Comparison of ENCODE assay signal across 13 cellular contexts in the genomic region with DNA sequence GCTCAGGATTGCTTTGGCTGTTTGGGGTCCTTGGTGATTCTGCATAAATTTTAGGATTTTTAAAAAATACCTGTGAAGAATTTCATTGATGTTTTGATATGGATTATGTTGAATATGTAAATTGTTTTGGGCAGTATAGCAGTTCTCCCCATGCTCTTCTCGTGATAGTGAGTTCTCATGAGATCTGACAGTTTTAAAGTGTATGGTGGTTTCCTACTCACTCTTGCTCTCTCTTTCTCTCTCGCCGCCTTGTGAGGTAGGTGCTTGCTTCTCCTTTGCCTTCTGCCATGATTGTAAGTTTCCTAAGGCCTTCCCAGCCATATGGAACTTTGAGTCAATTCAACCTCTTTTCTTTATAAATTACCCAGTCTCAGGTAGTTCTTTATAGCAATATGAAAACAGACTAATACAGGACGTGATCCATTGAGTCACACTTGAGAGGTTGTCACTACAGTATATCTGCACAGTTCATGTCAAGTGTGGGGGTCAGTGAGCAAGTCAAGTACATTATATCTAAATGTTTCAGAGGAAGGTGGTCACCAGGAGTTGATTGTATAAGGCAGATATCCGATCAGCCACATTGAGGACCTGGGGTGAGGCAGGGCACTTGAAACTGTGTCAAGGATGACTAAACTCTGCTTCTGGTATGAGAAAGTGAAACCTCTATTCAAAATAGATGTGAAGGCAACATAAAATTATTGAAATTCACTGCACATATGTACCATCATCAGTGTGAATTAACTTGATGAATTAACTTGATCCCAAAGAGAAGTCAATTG.
DNase-seq lines count a peak whose midpoint lies in the region; ATAC-seq, FAIRE-seq and TF ChIP-seq lines count a peak whose summit lies in the region.
"Had no signal": no experiment of that assay in that cellular context is flagged by ENCODE, and none has a peak within 500 bp of the region (broad histone marks: within the 10 kb centered on the region; RNA-seq: fewer than 3 reads in every experiment).

No MANE protein-coding gene starts in this region.

- no peak for TF ChIP-seq POLR2A in GM12891 (IDR thresholded peaks at IDR 0.05; ENCODE audit: low read depth, low read length)

- peak; percentile 86 for FAIRE-seq in GM12891 (lab: Jason Lieb, UNC)
- FAIRE-seq: RCC 7860 had no signal

- H3K9me3 Mint-ChIP-seq in type B pancreatic cell = no peaks in the 10 kb centered on the region

- no peak for TF ChIP-seq CTCF in type B pancreatic cell (conservative IDR thresholded peaks at IDR 0.05)

- no peaks in the 10 kb centered on the region for H3K4me1 Mint-ChIP-seq in type B pancreatic cell (ENCODE audit: unreplicated experiment)
- H3K4me1 Mint-ChIP-seq: immature natural killer cell had no signal

- H3K4me3 Mint-ChIP-seq in type B pancreatic cell = no peak overlapping the region
- H3K4me3 Mint-ChIP-seq: immature natural killer cell, naive B cell had no signal

- no peaks in the 10 kb centered on the region for H3K36me3 Mint-ChIP-seq in type B pancreatic cell
- H3K36me3 Mint-ChIP-seq: immature natural killer cell, naive B cell had no signal

- no peak overlapping the region for H3K27ac Mint-ChIP-seq in type B pancreatic cell
- H3K27ac Mint-ChIP-seq: immature natural killer cell, naive B cell had no signal

- DNase-seq in GM12891 (ENCODE audit: insufficient read length, low spot score) = no peak
- no peak for DNase-seq in nucleus accumbens (lab: John Stamatoyannopoulos, UW)
- no peak for DNase-seq in NCI-H1436 (lab: John Stamatoyannopoulos, UW)
- no peak for DNase-seq in type B pancreatic cell (ENCODE audit: extremely low spot score, unreplicated experiment)
- DNase-seq in NCI-H1092 treated with DMSO at 0.1 percent for 48 hours (lab: John Stamatoyannopoulos, UW) = no peak
- DNase-seq: immature natural killer cell; naive B cell; NCI-H1694; stimulated activated CD8-positive, alpha-beta memory T cell treated with anti-CD3 and anti-CD28 coated beads, Interleukin-4, amount 100 ng/mL, for 48 hours had no signal

- ATAC-seq in GM19328 (IDR thresholded peaks at IDR 0.05; ENCODE audit: unreplicated experiment) = peak; percentile 84
- peak; percentile 92 for ATAC-seq in HG02642 (IDR thresholded peaks at IDR 0.05; ENCODE audit: poor library complexity, unreplicated experiment)
- ATAC-seq in HG03439 (IDR thresholded peaks at IDR 0.05; ENCODE audit: unreplicated experiment) = peak; percentile 96

- H3K27me3 Mint-ChIP-seq in type B pancreatic cell = no peaks in the 10 kb centered on the region
- H3K27me3 Mint-ChIP-seq: naive B cell had no signal

TF ChIP-seq in GM12891, 5 proteins besides CTCF, POLR2A, EP300 and RAD21:
- TF ChIP-seq TAF1 (IDR thresholded peaks at IDR 0.05; ENCODE audit: low read depth, low read length) (no peak), POU2F2 (IDR thresholded peaks at IDR 0.05; ENCODE audit: low read depth, low read length) (no peak), PAX5 (IDR thresholded peaks at IDR 0.05; ENCODE audit: insufficient read depth, low read length, severe bottlenecking) (no peak), SPI1 (IDR thresholded peaks at IDR 0.05; ENCODE audit: low read depth, low read length) (no peak), POLR2AphosphoS5 (IDR thresholded peaks at IDR 0.05; ENCODE audit: low read depth, low read length) (no peak)
